Comparison of ENCODE assay signal across 12 cellular contexts in the genomic region with DNA sequence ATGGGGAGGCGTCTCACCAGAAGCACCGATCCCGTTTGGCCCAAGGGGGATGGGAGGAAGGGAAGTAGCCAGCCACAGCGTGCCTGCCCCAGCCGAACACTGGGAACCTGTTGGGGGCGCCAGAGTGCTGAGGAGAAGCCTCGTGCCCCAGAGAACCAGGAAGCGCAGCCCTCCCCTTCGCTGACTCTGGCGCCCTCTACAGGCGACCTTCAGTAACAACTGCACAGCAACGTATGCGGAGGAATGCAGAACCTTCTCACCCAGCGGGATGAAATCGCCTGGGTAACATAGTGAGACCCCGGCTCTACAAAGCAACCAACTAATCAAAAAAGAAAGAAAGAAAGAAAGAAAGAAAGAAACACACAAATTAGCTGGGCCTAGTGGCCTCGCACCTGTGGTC. TPM values are rescaled to one million over a fixed set of nuclear protein-coding genes. Genes with fewer than 3 reads are reported as not detected.
"Had no signal": no experiment of that assay in that cellular context is flagged by ENCODE, and none has a peak within 500 bp of the region (broad histone marks: within the 10 kb centered on the region; RNA-seq: fewer than 3 reads in every experiment).

Gene CT45A9 (minus strand): TSS at position 101 of the 400 bp plus-strand sequence. CDS start 3,751 bp downstream, outside the sequence.

RNA-seq across cellular contexts. Expression of gene CT45A9, which starts in this region (rescaled TPM):
- total RNA-seq: OCI-LY7, PC-3, PC-9, Peyer's patch, Right ventricle myocardium inferior, Right ventricle myocardium superior, RPMI7951, SJCRH30, SJSA1, SK-MEL-5, T-cell had no signal
- polyA plus RNA-seq: SK-N-SH had no signal
